In the genomic region with DNA sequence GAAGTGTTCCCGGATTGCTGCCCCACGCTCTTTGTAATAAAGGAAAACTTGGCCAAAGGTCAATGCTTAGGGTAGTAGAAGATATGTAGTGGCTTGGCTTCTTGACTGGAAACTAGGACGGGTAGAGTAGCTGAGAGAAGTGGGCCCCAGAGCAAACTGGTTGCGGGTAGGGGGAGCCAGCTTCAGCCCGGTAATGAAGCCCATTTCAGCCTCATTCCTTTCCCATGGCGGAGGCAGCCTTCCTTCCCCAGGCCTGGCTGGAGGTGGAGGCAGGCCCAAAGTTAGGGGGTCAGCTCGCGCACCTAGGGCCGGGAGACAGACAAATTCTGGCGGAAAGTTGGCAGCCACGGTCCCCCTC, we compare ENCODE assay signal across 8 cellular contexts. TPM values are rescaled to one million over a fixed set of nuclear protein-coding genes. Genes with fewer than 3 reads are reported as not detected.
DNase-seq lines count a peak whose midpoint lies in the region; ATAC-seq and TF ChIP-seq lines count a peak whose summit lies in the region.

No MANE protein-coding gene starts in this region.

- H3K36me3 Mint-ChIP-seq in activated CD8-positive, alpha-beta T cell treated with anti-CD3 and anti-CD28 coated beads, Interleukin-2, amount 10 ng/mL, durations not matched to agents 7 days and 5 days (ENCODE audit: low read depth) = peaks cover 4% of the 10 kb centered on the region

- H3K4me3 ChIP-seq in heart right ventricle (peak overlapping the region; percentile 49 to 91 (median 72)), prostate gland (peak overlapping the region; percentile 64 to 79)

- CTCF ChIA-PET in activated CD8-positive, alpha-beta T cell treated with anti-CD3 and anti-CD28 coated beads, Interleukin-2, amount 10 ng/mL, durations not matched to agents 7 days and 5 days (lab: Charles Lee) = no interaction called here

- no peaks in the 10 kb centered on the region for H3K9me3 Mint-ChIP-seq in activated CD8-positive, alpha-beta T cell treated with anti-CD3 and anti-CD28 coated beads, Interleukin-2, amount 10 ng/mL, durations not matched to agents 7 days and 5 days (ENCODE audit: insufficient read depth)

- H3K4me1 ChIP-seq in heart right ventricle (peaks cover 0 to 9% (median 3%) of the 10 kb centered on the region in 9 donors), prostate gland (replicated peaks) (no peaks in the 10 kb centered on the region)

- H3K27ac ChIP-seq in heart right ventricle (peak overlapping the region; percentile 86 to 99 (median 98)), prostate gland (peak overlapping the region; percentile 77 to 83)

- DNase-seq in stimulated activated CD8-positive, alpha-beta memory T cell treated with anti-CD3 and anti-CD28 coated beads, Interleukin-4, amount 100 ng/mL, for 24 hours (ENCODE audit: low read depth) = peak; percentile 0
- no peak for DNase-seq in stimulated activated CD8-positive, alpha-beta memory T cell treated with anti-CD3 and anti-CD28 coated beads, Interleukin-4, amount 100 ng/mL, for 48 hours
- DNase-seq in activated CD8-positive, alpha-beta T cell treated with anti-CD3 and anti-CD28 coated beads, Interleukin-2, amount 10 ng/mL, durations not matched to agents 7 days and 5 days = no peak
- peak in 1 of 2 donors; percentile 67 for DNase-seq in heart right ventricle
- no peak for DNase-seq in prostate gland (ENCODE audit: low spot score)
- DNase-seq in pons (ENCODE audit: low spot score) = no peak

- peaks cover 8% of the 10 kb centered on the region for H3K4me1 Mint-ChIP-seq in activated CD8-positive, alpha-beta T cell treated with anti-CD3 and anti-CD28 coated beads, Interleukin-2, amount 10 ng/mL, durations not matched to agents 7 days and 5 days (ENCODE audit: low read depth)

- no peak for TF ChIP-seq POLR2A in prostate gland (IDR thresholded peaks at IDR 0.05)

- H3K27ac Mint-ChIP-seq in activated CD8-positive, alpha-beta T cell treated with anti-CD3 and anti-CD28 coated beads, Interleukin-2, amount 10 ng/mL, durations not matched to agents 7 days and 5 days = no peak overlapping the region

- POLR2A ChIA-PET in activated CD8-positive, alpha-beta T cell treated with anti-CD3 and anti-CD28 coated beads, Interleukin-2, amount 10 ng/mL, durations not matched to agents 7 days and 5 days (lab: Charles Lee) = no interaction called here

- peaks cover 0 to 13% (median 0%) of the 10 kb centered on the region in 9 donors for H3K36me3 ChIP-seq in heart right ventricle
- H3K36me3 ChIP-seq in prostate gland = no peaks in the 10 kb centered on the region

- peak overlapping the region; percentile 62 for H3K4me3 Mint-ChIP-seq in activated CD8-positive, alpha-beta T cell treated with anti-CD3 and anti-CD28 coated beads, Interleukin-2, amount 10 ng/mL, durations not matched to agents 7 days and 5 days

- H3K9me3 ChIP-seq in heart right ventricle (no peaks in the 10 kb centered on the region), prostate gland (no peaks in the 10 kb centered on the region)

- ATAC-seq in activated CD8-positive, alpha-beta T cell treated with anti-CD3 and anti-CD28 coated beads, Interleukin-2, amount 10 ng/mL, durations not matched to agents 7 days and 5 days = no peak
- ATAC-seq in heart right ventricle = peak; percentile 61 to 89 (median 84)
- no peak for ATAC-seq in GM21528 (IDR thresholded peaks at IDR 0.05; ENCODE audit: low FRiP score, unreplicated experiment)
- ATAC-seq in HG03354 (IDR thresholded peaks at IDR 0.05; ENCODE audit: poor library complexity, severe bottlenecking, unreplicated experiment) = no peak

- 4 to 13% methylated on average over 11 of the region's 11 CpGs for WGBS in heart right ventricle, 2 donors
- 31% methylated on average over 11 of the region's 11 CpGs for WGBS in prostate gland

- intact Hi-C loops in heart right ventricle (cut with DNase I) = loop anchor here in 9 of 10 donors (1.0 to 10.0 kb wide), 5 partner anchors 53 to 63 kb away; no protein-coding TSS in a partner anchor
- intact Hi-C loops in prostate gland (cut with DNase I) = loop anchor here (2.0 to 10.0 kb wide), 2 partner anchors 55 to 133 kb away; a partner anchor contains a TSS

- H3K27me3 ChIP-seq in heart right ventricle (peaks cover 0 to 14% (median 0%) of the 10 kb centered on the region in 7 donors), prostate gland (replicated peaks; ENCODE audit: insufficient read depth) (no peaks in the 10 kb centered on the region)

- peaks cover 14% of the 10 kb centered on the region for H3K27me3 Mint-ChIP-seq in activated CD8-positive, alpha-beta T cell treated with anti-CD3 and anti-CD28 coated beads, Interleukin-2, amount 10 ng/mL, durations not matched to agents 7 days and 5 days (ENCODE audit: low read depth)

- TF ChIP-seq CTCF in heart right ventricle (IDR thresholded peaks at IDR 0.05) (peak in 1 of 9 donors; percentile 13), prostate gland (IDR thresholded peaks at IDR 0.05) (no peak)

RNA-seq across cellular contexts. Expression of a gene that starts 0.4 kb away (rescaled TPM):
- total RNA-seq in activated CD8-positive, alpha-beta T cell treated with anti-CD3 and anti-CD28 coated beads, Interleukin-2, amount 10 ng/mL, durations not matched to agents 7 days and 5 days = 1 to 10 TPM; 3.3 to 3.4 TPM
- 100 to 1,000 TPM; 248 to 479 (median 396) TPM for total RNA-seq in heart right ventricle
- polyA plus RNA-seq in heart right ventricle = 1,000 to 10,000 TPM in 1 of 2 donors, 100 to 1,000 TPM in 1; 277 to 1,016 TPM
- total RNA-seq in prostate gland = 10 to 100 TPM; 13.2 to 14.1 TPM

Comparison
In these comparisons a context has a peak if more than half of its experiments do, and no peak if none do; other contexts are left out.
1. ATAC-seq: peak in heart right ventricle (8 of 8); none in activated CD8-positive, alpha-beta T cell treated with anti-CD3 and anti-CD28 coated beads, Interleukin-2, amount 10 ng/mL, durations not matched to agents 7 days and 5 days (single experiment), GM21528 (single experiment) and HG03354 (single experiment).
2. RNA of a gene that starts 0.4 kb away (total RNA-seq): 248 to 479 TPM in heart right ventricle; 13.2 to 14.1 TPM in prostate gland and 3.3 to 3.4 TPM in activated CD8-positive, alpha-beta T cell treated with anti-CD3 and anti-CD28 coated beads, Interleukin-2, amount 10 ng/mL, durations not matched to agents 7 days and 5 days; every median in the first group is over 10 times any median in the second.